9 cellular contexts compared by ENCODE assay signal in genomic region chr20:10179574-10180298, GRCh38. TPM values are rescaled to one million over a fixed set of nuclear protein-coding genes. Genes with fewer than 3 reads are reported as not detected.
DNase-seq lines count a peak whose midpoint lies in the region; ATAC-seq, FAIRE-seq and TF ChIP-seq lines count a peak whose summit lies in the region.
"Had no signal": no experiment of that assay in that cellular context is flagged by ENCODE, and none has a peak within 500 bp of the region (broad histone marks: within the 10 kb centered on the region; RNA-seq: fewer than 3 reads in every experiment).

No MANE protein-coding gene starts in this region.

- CTCF ChIA-PET in A549 (lab: Yijun Ruan, JAX) = interaction anchor here (0.6 to 2.9 kb wide), 14 partner anchors 8 to 201 kb away, joined by 3 to 12 read pairs (median 3); no protein-coding TSS in a partner anchor
- CTCF ChIA-PET in PC-9 (lab: Charles Lee) = no interaction called here

- no peaks in the 10 kb centered on the region for H4K20me1 ChIP-seq in PC-9 (ENCODE audit: insufficient read depth)

- WGBS in A549 (ENCODE audit: missing lambda C conversion rate) = 81% methylated on average over 4 of the region's 4 CpGs

- ATAC-seq in A549 = peak; percentile 58 to 87; a peak in 3 of 6 replicates

- TF ChIP-seq EP300 in A549 (IDR thresholded peaks at IDR 0.05) = no peak

- H3K4me2 ChIP-seq in A549 (no peak overlapping the region), PC-9 (no peak overlapping the region)

- intact Hi-C loops in PC-9 (cut with micrococcal nuclease; ENCODE audit: unreplicated experiment) = no loop called here

- no peaks in the 10 kb centered on the region for H3K4me1 ChIP-seq in A549
- no peaks in the 10 kb centered on the region for H3K4me1 ChIP-seq in PC-9 (replicated peaks; ENCODE audit: insufficient read depth)

- H3F3A ChIP-seq in PC-9 (ENCODE audit: insufficient read depth, low read depth) = no peaks in the 10 kb centered on the region

- FAIRE-seq in A549 (lab: Jason Lieb, UNC) = peak; percentile 59

- no peaks in the 10 kb centered on the region for H3K27me3 ChIP-seq in PC-9 (ENCODE audit: insufficient read depth, low read depth)

- H2AFZ ChIP-seq in PC-9 = no peak overlapping the region

- H3K4me3 ChIP-seq in A549 = no peak overlapping the region
- H3K4me3 ChIP-seq in PC-9 = no peak overlapping the region
- no peak overlapping the region for H3K4me3 ChIP-seq in foreskin fibroblast (ENCODE audit: low read depth in 1 of 2, low read length in 2 of 2)
- H3K4me3 ChIP-seq: SK-N-MC had no signal

- no peaks in the 10 kb centered on the region for H3K9me2 ChIP-seq in PC-9 (ENCODE audit: insufficient read depth)

- H3K79me2 ChIP-seq in PC-9 (ENCODE audit: low read depth) = no peaks in the 10 kb centered on the region

- TF ChIP-seq POLR2A in A549 (IDR thresholded peaks at IDR 0.05; ENCODE audit: low read length) = no peak

- DNase-seq in A549 (ENCODE audit: low read depth in 1 of 2, low spot score in 1 of 2) (peak; percentile 21 to 49), PC-9 (no peak), foreskin fibroblast (no peak), LoVo (ENCODE audit: low spot score) (no peak), occipital lobe (lab: John Stamatoyannopoulos, UW) (no peak)
- DNase-seq in stimulated activated naive CD4-positive, alpha-beta T cell treated with Interleukin-2 at 50 U/mL for 16 hours (lab: John Stamatoyannopoulos, UW) = no peak
- no peak for DNase-seq in activated naive CD4-positive, alpha-beta T cell treated with Interleukin-2 at 50 U/mL for 16 hours

- POLR2A ChIA-PET in A549 (lab: Yijun Ruan, JAX) (no interaction called here), PC-9 (lab: Charles Lee; ENCODE audit: unreplicated experiment) (no interaction called here)

- peak in 1 of 2 experiments; percentile 38; a peak in 3 of 5 replicates for TF ChIP-seq RAD21 in A549 (conservative IDR thresholded peaks at IDR 0.05 in 1 of 2, IDR thresholded peaks at IDR 0.05 in 1 of 2)

- H3K9me3 ChIP-seq in A549 = peaks cover 5% of the 10 kb centered on the region; the same call in 1 of the 3 replicates
- no peaks in the 10 kb centered on the region for H3K9me3 ChIP-seq in PC-9 (ENCODE audit: insufficient read depth, low read depth)

- no TSS peak for BruUV-seq in PC-9 (replicated peaks; lab: Mats Ljungman, UMichigan)

- no peak overlapping the region for H3K27ac ChIP-seq in A549
- no peak overlapping the region for H3K27ac ChIP-seq in PC-9
- H3K27ac ChIP-seq: SK-N-MC had no signal

- TF ChIP-seq CTCF in A549 (IDR thresholded peaks at IDR 0.05) (peak; percentile 44), GM12874 (IDR thresholded peaks at IDR 0.05; ENCODE audit: insufficient read depth, low read depth, low read length) (peak; percentile 50; the same call in 1 of the 2 replicates), PC-9 (conservative IDR thresholded peaks at IDR 0.05) (peak; percentile 52), foreskin fibroblast (IDR thresholded peaks at IDR 0.05; ENCODE audit: low read depth, low read length) (peak; percentile 42)

- no peaks in the 10 kb centered on the region for H3K36me3 ChIP-seq in PC-9 (ENCODE audit: low read depth)

TF ChIP-seq in A549, 52 proteins besides CTCF, POLR2A, EP300 and RAD21:
- TF ChIP-seq ATOH8 (CRISPR knock-in tag; IDR thresholded peaks at IDR 0.05; ENCODE audit: low read depth) (no peak), CEBPB (IDR thresholded peaks at IDR 0.05) (no peak), HOXB13 (CRISPR knock-in tag; IDR thresholded peaks at IDR 0.05; ENCODE audit: low read depth) (no peak), MAX (IDR thresholded peaks at IDR 0.05) (no peak), NR3C1 (IDR thresholded peaks at IDR 0.05) (no peak), ZSCAN20 (CRISPR knock-in tag; IDR thresholded peaks at IDR 0.05) (no peak), SMC3 (IDR thresholded peaks at IDR 0.05) (0 out of 3 replicates have a peak, but pooled peaks have one; percentile 11)

RNA-seq across cellular contexts. Expression of gene SNAP25, which starts 38.9 kb away (rescaled TPM):
- polyA plus RNA-seq in A549 (2011; rRNA removed) (53.6 and 54.8 TPM in 2 replicates), A549 (2017; fragmentation: RNase III; extraction: RNeasy Plus Mini Kit Qiagen cat#74134 plus additional on column Dnase treatment) (32.8 to 39.6 TPM (median 33.2 TPM) in 3 replicates)
- 23.2 and 27.1 TPM in 2 replicates for polyA plus RNA-seq in A549 (2012; cell fraction: cytosol; rRNA removed)
- polyA plus RNA-seq in A549 (2012; cell fraction: nucleus; rRNA removed) = 32.8 and 56.3 TPM in 2 replicates
- polyA minus RNA-seq in A549 (2011; rRNA and poly(A)+ RNA removed) = 31.0 and 32.0 TPM in 2 replicates
- total RNA-seq in PC-9 (2021) (not detected in 2 replicates), occipital lobe (92.5 TPM)

Comparison
In these comparisons a context has a peak if more than half of its experiments do, and no peak if none do; other contexts are left out.
1. DNase-seq: peak in A549 (2 of 2); none in PC-9 (0 of 2), foreskin fibroblast (0 of 2), LoVo (single experiment), stimulated activated naive CD4-positive, alpha-beta T cell treated with Interleukin-2 at 50 U/mL for 16 hours (single experiment), activated naive CD4-positive, alpha-beta T cell treated with Interleukin-2 at 50 U/mL for 16 hours (single experiment) and occipital lobe (single experiment).
2. RNA of gene SNAP25, which starts 38.9 kb away (total RNA-seq): 92.5 TPM in occipital lobe (single experiment); not detected in PC-9; every median in the first group is over 10 times any median in the second.
3. Peak in every context shown above with its lines, with median percentiles within 50 percentile points of each other: CTCF ChIP-seq.